In genomic region chr22:21982338-21982965, GRCh38 we compare ENCODE assay signal across 8 cellular contexts. TPM values are rescaled to one million over a fixed set of nuclear protein-coding genes. Genes with fewer than 3 reads are reported as not detected.
DNase-seq lines count a peak whose midpoint lies in the region; ATAC-seq and TF ChIP-seq lines count a peak whose summit lies in the region.

A gene with protein sequence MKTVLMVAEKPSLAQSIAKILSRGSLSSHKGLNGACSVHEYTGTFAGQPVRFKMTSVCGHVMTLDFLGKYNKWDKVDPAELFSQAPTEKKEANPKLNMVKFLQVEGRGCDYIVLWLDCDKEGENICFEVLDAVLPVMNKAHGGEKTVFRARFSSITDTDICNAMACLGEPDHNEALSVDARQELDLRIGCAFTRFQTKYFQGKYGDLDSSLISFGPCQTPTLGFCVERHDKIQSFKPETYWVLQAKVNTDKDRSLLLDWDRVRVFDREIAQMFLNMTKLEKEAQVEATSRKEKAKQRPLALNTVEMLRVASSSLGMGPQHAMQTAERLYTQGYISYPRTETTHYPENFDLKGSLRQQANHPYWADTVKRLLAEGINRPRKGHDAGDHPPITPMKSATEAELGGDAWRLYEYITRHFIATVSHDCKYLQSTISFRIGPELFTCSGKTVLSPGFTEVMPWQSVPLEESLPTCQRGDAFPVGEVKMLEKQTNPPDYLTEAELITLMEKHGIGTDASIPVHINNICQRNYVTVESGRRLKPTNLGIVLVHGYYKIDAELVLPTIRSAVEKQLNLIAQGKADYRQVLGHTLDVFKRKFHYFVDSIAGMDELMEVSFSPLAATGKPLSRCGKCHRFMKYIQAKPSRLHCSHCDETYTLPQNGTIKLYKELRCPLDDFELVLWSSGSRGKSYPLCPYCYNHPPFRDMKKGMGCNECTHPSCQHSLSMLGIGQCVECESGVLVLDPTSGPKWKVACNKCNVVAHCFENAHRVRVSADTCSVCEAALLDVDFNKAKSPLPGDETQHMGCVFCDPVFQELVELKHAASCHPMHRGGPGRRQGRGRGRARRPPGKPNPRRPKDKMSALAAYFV (minus strand): TSS chr22:21982787. CDS start chr22:21975709, 7,078 bp downstream.

- H3K9me3 Mint-ChIP-seq in activated CD4-positive, alpha-beta T cell treated with anti-CD3 and anti-CD28 coated beads for 36 hours (ENCODE audit: low read depth) = no peaks in the 10 kb centered on the region

- POLR2A ChIA-PET in activated CD4-positive, alpha-beta T cell treated with anti-CD3 and anti-CD28 coated beads for 36 hours (lab: Charles Lee) = interaction anchor here (1.2 kb wide), 1 partner anchor 22 kb away, joined by 3 read pairs; no protein-coding TSS in a partner anchor

- H3K4me3 ChIP-seq in choroid plexus epithelial cell (ENCODE audit: low read depth, low read length) = peak within 1 kb of the TSS; percentile 92

- intact Hi-C loops in activated CD4-positive, alpha-beta T cell treated with anti-CD3 and anti-CD28 coated beads for 36 hours (cut with DNase I, micrococcal nuclease) = loop anchor here in 1 of 2 experiments (1.0 kb wide), 2 partner anchors 44 to 174 kb away; no protein-coding TSS in a partner anchor

- CTCF ChIA-PET in activated CD4-positive, alpha-beta T cell treated with anti-CD3 and anti-CD28 coated beads for 36 hours (lab: Charles Lee) = interaction anchor here (0.6 to 3.5 kb wide), 7 partner anchors 11 to 177 kb away, joined by 3 to 28 read pairs (median 5); no protein-coding TSS in a partner anchor

- peaks cover 35% of the 10 kb centered on the region for H3K4me1 Mint-ChIP-seq in activated CD4-positive, alpha-beta T cell treated with anti-CD3 and anti-CD28 coated beads for 36 hours

- peak within 1 kb of the TSS; percentile 80 for H3K27ac Mint-ChIP-seq in activated CD4-positive, alpha-beta T cell treated with anti-CD3 and anti-CD28 coated beads for 36 hours

- peak within 1 kb of the TSS; percentile 88 for H3K4me3 Mint-ChIP-seq in activated CD4-positive, alpha-beta T cell treated with anti-CD3 and anti-CD28 coated beads for 36 hours

- peaks cover 5% of the 10 kb centered on the region for H3K36me3 Mint-ChIP-seq in activated CD4-positive, alpha-beta T cell treated with anti-CD3 and anti-CD28 coated beads for 36 hours (ENCODE audit: low read depth)

- ATAC-seq in HG02870 (IDR thresholded peaks at IDR 0.05; ENCODE audit: unreplicated experiment) = peak; percentile 45
- ATAC-seq in activated CD4-positive, alpha-beta T cell treated with anti-CD3 and anti-CD28 coated beads for 36 hours = peak; percentile 95
- ATAC-seq in GM18873 (IDR thresholded peaks at IDR 0.05; ENCODE audit: low FRiP score, unreplicated experiment) = no peak

- TF ChIP-seq CTCF in choroid plexus epithelial cell (conservative IDR thresholded peaks at IDR 0.05; ENCODE audit: low read depth, low read length) = no peak

- no peaks in the 10 kb centered on the region for H3K27me3 Mint-ChIP-seq in activated CD4-positive, alpha-beta T cell treated with anti-CD3 and anti-CD28 coated beads for 36 hours

- peak; percentile 81 for DNase-seq in Daoy (ENCODE audit: low read depth)
- peak; percentile 52 for DNase-seq in NCI-H446 treated with DMSO at 0.1 percent for 48 hours (lab: John Stamatoyannopoulos, UW)
- peak; percentile 91 for DNase-seq in activated CD4-positive, alpha-beta T cell treated with anti-CD3 and anti-CD28 coated beads for 36 hours
- DNase-seq in choroid plexus epithelial cell (ENCODE audit: low read depth) = peak; percentile 78
- DNase-seq in kidney tubule cell (ENCODE audit: low spot score) = peak; percentile 82
- peak; percentile 77 to 78 for DNase-seq in stimulated activated CD4-positive, alpha-beta T cell treated with anti-CD3 and anti-CD28 coated beads, Interleukin-15, amount 100 ng/mL, for 48 hours (ENCODE audit: low read depth in 2 of 2)

RNA-seq across cellular contexts. Expression of the gene that starts here (rescaled TPM):
- 20.6 and 36.9 TPM in 2 replicates for total RNA-seq in Daoy (2014; rRNA removed; shearing (Covaris generic))
- 10 to 100 TPM; 27.3 to 33.8 TPM for total RNA-seq in activated CD4-positive, alpha-beta T cell treated with anti-CD3 and anti-CD28 coated beads for 36 hours
